21 cellular contexts compared by ENCODE assay signal in genomic region chr20:47927385-47927851, GRCh38.
A peak's percentile ranks its signal among the peaks of the same experiment; 100 is the strongest.
DNase-seq lines count a peak whose midpoint lies in the region; ATAC-seq, FAIRE-seq and TF ChIP-seq lines count a peak whose summit lies in the region.
"Had no signal": no experiment of that assay in that cellular context is flagged by ENCODE, and none has a peak within 500 bp of the region (broad histone marks: within the 10 kb centered on the region; RNA-seq: fewer than 3 reads in every experiment).

No MANE protein-coding gene starts in this region.

- peak overlapping the region; percentile 76 for H3K9ac ChIP-seq in keratinocyte (ENCODE audit: control insufficient read depth, extremely low read depth, insufficient read depth, low read length)

- peaks cover 7% of the 10 kb centered on the region for H3K27me3 Mint-ChIP-seq in progenitor cell of endocrine pancreas

- no peak overlapping the region for H2AFZ ChIP-seq in keratinocyte (ENCODE audit: control insufficient read depth, low read length)

- no peaks in the 10 kb centered on the region for H3K9me1 ChIP-seq in keratinocyte (ENCODE audit: control insufficient read depth, extremely low read depth, insufficient read depth, low read length)

- peaks cover 8% of the 10 kb centered on the region for H3K9me3 Mint-ChIP-seq in progenitor cell of endocrine pancreas (ENCODE audit: low read depth)
- H3K9me3 Mint-ChIP-seq: activated naive CD8-positive, alpha-beta T cell treated with anti-CD3 and anti-CD28 coated beads, Interleukin-2, amount 10 ng/mL, durations not matched to agents 7 days and 5 days; activated T-cell treated with anti-CD3 and anti-CD28 coated beads, Interleukin-2, amount 50 U/mL, for 24 hours; CD8-positive, alpha-beta T cell; central memory CD8-positive, alpha-beta T cell had no signal

- no peak for ATAC-seq in HG03097 (IDR thresholded peaks at IDR 0.05; ENCODE audit: low FRiP score, unreplicated experiment)
- ATAC-seq: CD8-positive, alpha-beta T cell; pancreas; stimulated activated naive B cell treated with anti-CD40 and anti-IgM and Interleukin-4, amounts not matched to agents 10 μg/mL and 1 μg/mL and 100 μg/mL, for 72 hours had no signal

- H3K4me3 ChIP-seq in choroid plexus epithelial cell (ENCODE audit: low read depth, low read length) (no peak overlapping the region), keratinocyte (ENCODE audit: control insufficient read depth in 2 of 3, extremely low read depth in 1 of 3, insufficient read depth in 2 of 3, low read depth in 1 of 3, low read length in 3 of 3) (peak overlapping the region in 1 of 3 experiments; percentile 16)
- H3K4me3 ChIP-seq: pancreas, SJCRH30 had no signal

- H3K36me3 ChIP-seq in keratinocyte (ENCODE audit: control insufficient read depth in 2 of 2, extremely low read depth in 1 of 2, insufficient read depth in 2 of 2, low read length in 2 of 2) = no peaks in the 10 kb centered on the region
- H3K36me3 ChIP-seq: pancreas, SJCRH30 had no signal

- H4K20me1 ChIP-seq in keratinocyte (ENCODE audit: control insufficient read depth, extremely low read depth, insufficient read depth, low read length) = no peaks in the 10 kb centered on the region

- DNase-seq in AG08395 (ENCODE audit: low spot score) = peak; percentile 40
- DNase-seq in HTR-8/SVneo (ENCODE audit: insufficient read length, low spot score) = no peak
- peak; percentile 10 for DNase-seq in choroid plexus epithelial cell (ENCODE audit: low read depth)
- peak; percentile 80 for DNase-seq in keratinocyte (ENCODE audit: low read depth, low spot score)
- DNase-seq in progenitor cell of endocrine pancreas (ENCODE audit: low spot score, unreplicated experiment) = no peak
- DNase-seq in KG1 (lab: John Stamatoyannopoulos, UW) = no peak
- DNase-seq in SW480 (ENCODE audit: low spot score) = no peak
- DNase-seq: activated CD4-positive, alpha-beta T cell treated with anti-CD3 and anti-CD28 coated beads for 48 hours; activated naive CD8-positive, alpha-beta T cell treated with anti-CD3 and anti-CD28 coated beads, Interleukin-2, amount 10 ng/mL, durations not matched to agents 7 days and 5 days; activated T-cell treated with anti-CD3 and anti-CD28 coated beads, Interleukin-2, amount 50 U/mL, for 24 hours; CD8-positive, alpha-beta T cell; NCI-H1436 treated with DMSO at 0.1 percent for 48 hours; NCI-H226; pancreas; stimulated activated naive B cell treated with anti-CD40 and anti-IgM and Interleukin-4, amounts not matched to agents 10 μg/mL and 1 μg/mL and 100 μg/mL, for 72 hours; T1000 had no signal

- dilution Hi-C loops in keratinocyte (cut with MboI; ENCODE audit: extremely low pct_ligation_motif_present, low sequenced_read_pairs) = no loop called here

- peaks cover 58% of the 10 kb centered on the region for H3K4me1 ChIP-seq in keratinocyte (ENCODE audit: control insufficient read depth, extremely low read depth, insufficient read depth, low read length)
- H3K4me1 ChIP-seq: pancreas had no signal

- no peaks in the 10 kb centered on the region for H3K27me3 ChIP-seq in keratinocyte (ENCODE audit: control insufficient read depth, extremely low read depth, insufficient read depth, low read length)
- H3K27me3 ChIP-seq: SJCRH30 had no signal

- H3K36me3 Mint-ChIP-seq in progenitor cell of endocrine pancreas (ENCODE audit: insufficient read depth) = no peaks in the 10 kb centered on the region
- H3K36me3 Mint-ChIP-seq: activated naive CD8-positive, alpha-beta T cell treated with anti-CD3 and anti-CD28 coated beads, Interleukin-2, amount 10 ng/mL, durations not matched to agents 7 days and 5 days; CD8-positive, alpha-beta T cell; type B pancreatic cell had no signal

- peak overlapping the region; percentile 76 for H3K4me2 ChIP-seq in keratinocyte (ENCODE audit: control insufficient read depth, extremely low read depth, insufficient read depth, low read depth, low read length)

- FAIRE-seq in HTR-8/SVneo (lab: Jason Lieb, UNC) (peak; percentile 44), keratinocyte (lab: Jason Lieb, UNC) (peak; percentile 88)
- FAIRE-seq: G401.6, pancreas had no signal

- no peaks in the 10 kb centered on the region for H3K79me2 ChIP-seq in keratinocyte (ENCODE audit: control insufficient read depth, insufficient read depth, low read length)

- no peak overlapping the region for H3K27ac Mint-ChIP-seq in progenitor cell of endocrine pancreas
- H3K27ac Mint-ChIP-seq: activated naive CD8-positive, alpha-beta T cell treated with anti-CD3 and anti-CD28 coated beads, Interleukin-2, amount 10 ng/mL, durations not matched to agents 7 days and 5 days; activated T-cell treated with anti-CD3 and anti-CD28 coated beads, Interleukin-2, amount 50 U/mL, for 24 hours; CD8-positive, alpha-beta T cell; stimulated activated naive B cell treated with anti-CD40 and anti-IgM and Interleukin-4, amounts not matched to agents 10 μg/mL and 1 μg/mL and 100 μg/mL, for 72 hours; type B pancreatic cell had no signal

- TF ChIP-seq CTCF in choroid plexus epithelial cell (conservative IDR thresholded peaks at IDR 0.05; ENCODE audit: low read depth, low read length) (no peak), keratinocyte (optimal IDR thresholded peaks at IDR 0.05 in 1 of 3, IDR thresholded peaks at IDR 0.05 in 1 of 3, conservative IDR thresholded peaks at IDR 0.05 in 1 of 3; ENCODE audit: extremely low read depth in 1 of 3, insufficient read depth in 2 of 3, low read length in 3 of 3) (no peak), progenitor cell of endocrine pancreas (IDR thresholded peaks at IDR 0.05; ENCODE audit: unreplicated experiment) (no peak)

- no peaks in the 10 kb centered on the region for H3K4me1 Mint-ChIP-seq in progenitor cell of endocrine pancreas (ENCODE audit: low read depth)
- H3K4me1 Mint-ChIP-seq: activated naive CD8-positive, alpha-beta T cell treated with anti-CD3 and anti-CD28 coated beads, Interleukin-2, amount 10 ng/mL, durations not matched to agents 7 days and 5 days; central memory CD8-positive, alpha-beta T cell; stimulated activated naive B cell treated with anti-CD40 and anti-IgM and Interleukin-4, amounts not matched to agents 10 μg/mL and 1 μg/mL and 100 μg/mL, for 72 hours had no signal

- H3K27ac ChIP-seq in keratinocyte (ENCODE audit: control insufficient read depth, insufficient read depth, low read length) = peak overlapping the region; percentile 99
- H3K27ac ChIP-seq: pancreas, SJCRH30 had no signal

- H3K9me3 ChIP-seq in keratinocyte (ENCODE audit: control insufficient read depth, low read depth, low read length) = no peaks in the 10 kb centered on the region
- H3K9me3 ChIP-seq: pancreas had no signal

- no peak overlapping the region for H3K4me3 Mint-ChIP-seq in progenitor cell of endocrine pancreas (ENCODE audit: low read depth)
- H3K4me3 Mint-ChIP-seq: activated naive CD8-positive, alpha-beta T cell treated with anti-CD3 and anti-CD28 coated beads, Interleukin-2, amount 10 ng/mL, durations not matched to agents 7 days and 5 days; activated T-cell treated with anti-CD3 and anti-CD28 coated beads, Interleukin-2, amount 50 U/mL, for 24 hours; CD8-positive, alpha-beta T cell; central memory CD8-positive, alpha-beta T cell; stimulated activated naive B cell treated with anti-CD40 and anti-IgM and Interleukin-4, amounts not matched to agents 10 μg/mL and 1 μg/mL and 100 μg/mL, for 72 hours; type B pancreatic cell had no signal

Comparison
In these comparisons a context has a peak if more than half of its experiments do, and no peak if none do; other contexts are left out.
1. DNase-seq: peak in AG08395 (single experiment), choroid plexus epithelial cell (single experiment) and keratinocyte (single experiment); none in HTR-8/SVneo (single experiment), progenitor cell of endocrine pancreas (single experiment), KG1 (single experiment) and SW480 (single experiment).